In the genomic region with DNA sequence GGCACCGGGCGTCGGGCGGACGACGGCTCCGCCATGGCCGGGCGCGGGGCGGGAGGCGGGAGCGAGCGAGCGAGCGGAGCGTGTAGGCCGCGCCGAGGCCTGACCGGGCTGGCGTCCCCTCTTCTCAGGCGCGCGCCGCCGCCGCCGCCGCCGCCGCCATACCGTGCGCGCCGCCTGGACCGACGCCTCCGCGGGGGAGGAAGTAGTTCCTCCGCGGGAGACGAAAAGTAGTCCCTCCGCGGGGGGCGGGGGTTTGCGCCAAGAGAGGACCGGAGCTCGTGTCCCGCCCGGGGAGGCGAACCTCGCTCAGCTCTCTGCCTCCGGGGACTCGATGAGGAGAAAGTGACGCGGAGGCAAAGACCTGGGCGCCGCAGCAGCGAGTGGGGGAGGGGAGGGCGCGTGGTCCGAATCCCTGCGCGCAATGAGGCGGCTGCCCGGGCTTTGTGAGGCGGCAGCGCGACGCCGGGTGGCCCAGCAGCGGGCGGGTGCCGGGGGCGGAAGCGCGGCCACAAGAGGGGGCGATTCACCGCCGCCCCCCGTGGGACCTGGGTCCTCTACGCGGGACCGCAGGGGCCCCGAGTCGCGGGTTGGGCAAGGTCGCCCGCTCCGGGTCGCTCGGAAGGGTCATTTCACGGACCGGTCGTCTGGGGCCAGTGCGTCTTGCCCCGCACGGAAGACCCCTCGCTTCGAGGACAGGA, we compare ENCODE assay signal across 8 cellular contexts. TPM values are rescaled to one million over a fixed set of nuclear protein-coding genes. Genes with fewer than 3 reads are reported as not detected.
DNase-seq lines count a peak whose midpoint lies in the region; ATAC-seq and TF ChIP-seq lines count a peak whose summit lies in the region.

Gene BRWD1 (minus strand): TSS at position 176 of the 698 bp plus-strand sequence. CDS start 141 bp downstream, at position 35.

- H3K4me1 ChIP-seq in Panc1 (ENCODE audit: control insufficient read depth, insufficient read depth, low read length) = peaks cover 6% of the 10 kb centered on the region
- peaks cover 11% of the 10 kb centered on the region in 2 donors for H3K4me1 ChIP-seq in naive thymus-derived CD4-positive, alpha-beta T cell (ENCODE audit: control insufficient read depth in 2 of 2, insufficient read depth in 2 of 2, low read length in 2 of 2)

- peaks cover 13 to 19% of the 10 kb centered on the region in 2 donors for H3K36me3 Mint-ChIP-seq in activated T-cell treated with anti-CD3 and anti-CD28 coated beads, Interleukin-2, amount 50 U/mL, for 72 hours (ENCODE audit: insufficient read depth in 2 of 2)
- peaks cover 0 to 16% (median 6%) of the 10 kb centered on the region in 5 donors for H3K36me3 Mint-ChIP-seq in naive thymus-derived CD4-positive, alpha-beta T cell
- H3K36me3 Mint-ChIP-seq in stimulated activated naive B cell treated with anti-CD40 and anti-IgM and Interleukin-4, amounts not matched to agents 10 μg/mL and 1 μg/mL and 100 μg/mL, for 72 hours = peaks cover 10 to 26% of the 10 kb centered on the region in 2 donors

- H3K27ac Mint-ChIP-seq in activated T-cell treated with anti-CD3 and anti-CD28 coated beads, Interleukin-2, amount 50 U/mL, for 72 hours = peak within 1 kb of the TSS; percentile 95
- H3K27ac Mint-ChIP-seq in naive thymus-derived CD4-positive, alpha-beta T cell = peak within 1 kb of the TSS; percentile 89 to 98 (median 94)
- peak within 1 kb of the TSS; percentile 100 for H3K27ac Mint-ChIP-seq in stimulated activated naive B cell treated with anti-CD40 and anti-IgM and Interleukin-4, amounts not matched to agents 10 μg/mL and 1 μg/mL and 100 μg/mL, for 72 hours

- no peaks in the 10 kb centered on the region for H3K9me3 Mint-ChIP-seq in activated T-cell treated with anti-CD3 and anti-CD28 coated beads, Interleukin-2, amount 50 U/mL, for 72 hours
- peaks cover 0 to 9% (median 0%) of the 10 kb centered on the region in 11 donors for H3K9me3 Mint-ChIP-seq in naive thymus-derived CD4-positive, alpha-beta T cell
- no peaks in the 10 kb centered on the region for H3K9me3 Mint-ChIP-seq in stimulated activated naive B cell treated with anti-CD40 and anti-IgM and Interleukin-4, amounts not matched to agents 10 μg/mL and 1 μg/mL and 100 μg/mL, for 72 hours

- peak within 1 kb of the TSS; percentile 65 to 71 for H3K4me3 ChIP-seq in Panc1 (ENCODE audit: low read depth in 2 of 2, low read length in 2 of 2)
- peak within 1 kb of the TSS; percentile 88 for H3K4me3 ChIP-seq in naive thymus-derived CD4-positive, alpha-beta T cell (ENCODE audit: low read length)

- BruUV-seq in Panc1 (replicated peaks; lab: Mats Ljungman, UMichigan) = no TSS peak

- POLR2A ChIA-PET in Panc1 (lab: Charles Lee) = interaction anchor here (0.6 to 0.7 kb wide), 3 partner anchors 23 to 133 kb away, joined by 3 to 8 read pairs (median 3); a partner anchor contains a TSS
- POLR2A ChIA-PET in naive thymus-derived CD4-positive, alpha-beta T cell (lab: Charles Lee) = interaction anchor here (0.6 to 8.8 kb wide), 13 partner anchors 9 to 145 kb away, joined by 3 to 139 read pairs (median 5); partner anchors contain the start of genes HMGN1 and PSMG1

- in situ Hi-C loops in Panc1 (cut with HindIII; ENCODE audit: low pct_unique_long_range_greater_than_20kb, low sequenced_read_pairs) = no loop called here

- intact Hi-C loops in Panc1 (cut with micrococcal nuclease; ENCODE audit: unreplicated experiment) = no loop called here
- intact Hi-C loops in naive thymus-derived CD4-positive, alpha-beta T cell (cut with micrococcal nuclease) = loop anchor here (1.0 to 10.0 kb wide), 7 partner anchors 51 to 1751 kb away; partner anchors contain the start of gene LCA5L (in 1 of the 2)

- no peaks in the 10 kb centered on the region for H3K27me3 ChIP-seq in Panc1 (ENCODE audit: control insufficient read depth, insufficient read depth, low read length)
- no peaks in the 10 kb centered on the region for H3K27me3 ChIP-seq in naive thymus-derived CD4-positive, alpha-beta T cell (ENCODE audit: control insufficient read depth in 2 of 2, insufficient read depth in 2 of 2, low read length in 2 of 2)

- TF ChIP-seq CTCF in Panc1 (IDR thresholded peaks at IDR 0.05) = no peak; the same call in 1 of the 2 replicates

- H3K27ac ChIP-seq in Panc1 (ENCODE audit: low read length) = peak within 1 kb of the TSS; percentile 91
- H3K27ac ChIP-seq in naive thymus-derived CD4-positive, alpha-beta T cell (ENCODE audit: low read depth, low read length) = peak within 1 kb of the TSS; percentile 92

- CTCF ChIA-PET in Panc1 (lab: Charles Lee) = no interaction called here
- CTCF ChIA-PET in naive thymus-derived CD4-positive, alpha-beta T cell (lab: Charles Lee) = interaction anchor here (0.6 to 1.3 kb wide), 4 partner anchors 34 to 541 kb away, joined by 3 to 6 read pairs (median 3); no protein-coding TSS in a partner anchor

- peak within 1 kb of the TSS; percentile 94 to 96 for H3K4me3 Mint-ChIP-seq in activated T-cell treated with anti-CD3 and anti-CD28 coated beads, Interleukin-2, amount 50 U/mL, for 72 hours
- H3K4me3 Mint-ChIP-seq in naive thymus-derived CD4-positive, alpha-beta T cell = peak within 1 kb of the TSS; percentile 91 to 97 (median 94)
- H3K4me3 Mint-ChIP-seq in stimulated activated naive B cell treated with anti-CD40 and anti-IgM and Interleukin-4, amounts not matched to agents 10 μg/mL and 1 μg/mL and 100 μg/mL, for 72 hours = peak within 1 kb of the TSS; percentile 91 to 99

- H3K4me1 Mint-ChIP-seq in activated T-cell treated with anti-CD3 and anti-CD28 coated beads, Interleukin-2, amount 50 U/mL, for 72 hours (ENCODE audit: low read depth) = peaks cover 56% of the 10 kb centered on the region
- peaks cover 29 to 52% (median 46%) of the 10 kb centered on the region in 7 donors for H3K4me1 Mint-ChIP-seq in naive thymus-derived CD4-positive, alpha-beta T cell
- H3K4me1 Mint-ChIP-seq in stimulated activated naive B cell treated with anti-CD40 and anti-IgM and Interleukin-4, amounts not matched to agents 10 μg/mL and 1 μg/mL and 100 μg/mL, for 72 hours = peaks cover 30 to 64% of the 10 kb centered on the region in 2 donors

- H3K27me3 Mint-ChIP-seq in activated T-cell treated with anti-CD3 and anti-CD28 coated beads, Interleukin-2, amount 50 U/mL, for 72 hours (ENCODE audit: low read depth) = no peaks in the 10 kb centered on the region
- H3K27me3 Mint-ChIP-seq in naive thymus-derived CD4-positive, alpha-beta T cell = no peaks in the 10 kb centered on the region
- no peaks in the 10 kb centered on the region for H3K27me3 Mint-ChIP-seq in stimulated activated naive B cell treated with anti-CD40 and anti-IgM and Interleukin-4, amounts not matched to agents 10 μg/mL and 1 μg/mL and 100 μg/mL, for 72 hours

- ATAC-seq in GM21381 (IDR thresholded peaks at IDR 0.05; ENCODE audit: unreplicated experiment) = peak; percentile 48
- ATAC-seq in Panc1 = peak; percentile 82
- ATAC-seq in activated T-cell treated with anti-CD3 and anti-CD28 coated beads, Interleukin-2, amount 50 U/mL, for 72 hours (replicated peaks in 1 of 2) = peak; percentile 57 to 59
- peak; percentile 71 for ATAC-seq in naive thymus-derived CD4-positive, alpha-beta T cell
- ATAC-seq in stimulated activated naive B cell treated with anti-CD40 and anti-IgM and Interleukin-4, amounts not matched to agents 10 μg/mL and 1 μg/mL and 100 μg/mL, for 72 hours (replicated peaks) = peak; percentile 66 to 72

- peak; percentile 93 for DNase-seq in D341Med (ENCODE audit: low spot score)
- peak; percentile 77 for DNase-seq in HuH-7 (ENCODE audit: low spot score)
- DNase-seq in Panc1 (ENCODE audit: low read depth, low spot score) = peak; percentile 20
- peak; percentile 84 for DNase-seq in activated T-cell treated with anti-CD3 and anti-CD28 coated beads, Interleukin-2, amount 50 U/mL, for 72 hours
- DNase-seq in fibroblast of gingiva (ENCODE audit: low read depth) = peak; percentile 93
- DNase-seq in naive thymus-derived CD4-positive, alpha-beta T cell = peak; percentile 73 to 90 (median 84)
- DNase-seq in stimulated activated naive B cell treated with anti-CD40 and anti-IgM and Interleukin-4, amounts not matched to agents 10 μg/mL and 1 μg/mL and 100 μg/mL, for 72 hours = peak; percentile 74

- peaks cover 8% of the 10 kb centered on the region; the same call in 1 of the 2 replicates for H3K36me3 ChIP-seq in Panc1 (ENCODE audit: control insufficient read depth, insufficient read depth, low read length)
- H3K36me3 ChIP-seq in naive thymus-derived CD4-positive, alpha-beta T cell (ENCODE audit: control insufficient read depth in 2 of 3, insufficient read depth in 3 of 3, low read length in 3 of 3) = peaks cover 0 to 14% (median 0%) of the 10 kb centered on the region in 3 experiments

- no peaks in the 10 kb centered on the region for H3K9me3 ChIP-seq in Panc1 (ENCODE audit: control insufficient read depth, insufficient read depth, low read depth, low read length)
- H3K9me3 ChIP-seq in naive thymus-derived CD4-positive, alpha-beta T cell (ENCODE audit: control insufficient read depth in 2 of 3, low read length in 3 of 3) = no peaks in the 10 kb centered on the region

RNA-seq across cellular contexts. Expression of gene BRWD1, which starts in this region (rescaled TPM):
- 26.2 TPM for total RNA-seq in Panc1 (2021; ENCODE audit: unreplicated experiment)
- 10.0 TPM for polyA plus RNA-seq in Panc1 (2012; ENCODE audit: insufficient read length)
- total RNA-seq in activated T-cell treated with anti-CD3 and anti-CD28 coated beads, Interleukin-2, amount 50 U/mL, for 72 hours = 10 to 100 TPM; 44.8 to 45.2 TPM
- total RNA-seq in naive thymus-derived CD4-positive, alpha-beta T cell = 100 to 1,000 TPM in 1 of 5 experiments, 10 to 100 TPM in 4; 41.1 to 108 (median 83.9) TPM
- polyA plus RNA-seq in naive thymus-derived CD4-positive, alpha-beta T cell = 10 to 100 TPM; 27.4 to 46.3 TPM

Comparison
In these comparisons a context has a peak if more than half of its experiments do, and no peak if none do; other contexts are left out.
1. Peak in every context shown above with its lines: DNase-seq, ATAC-seq, H3K4me3 ChIP-seq and H3K27ac ChIP-seq.
2. DNase-seq: peak in every context shown above with its lines; median percentile 93 in D341Med; 93 in fibroblast of gingiva; 84 in activated T-cell treated with anti-CD3 and anti-CD28 coated beads, Interleukin-2, amount 50 U/mL, for 72 hours; 84 in naive thymus-derived CD4-positive, alpha-beta T cell; 77 in HuH-7; 74 in stimulated activated naive B cell treated with anti-CD40 and anti-IgM and Interleukin-4, amounts not matched to agents 10 μg/mL and 1 μg/mL and 100 μg/mL, for 72 hours; 20 in Panc1.